In genomic region chr22:22857607-22858558, GRCh38 we compare ENCODE assay signal across 19 cellular contexts. TPM values are rescaled to one million over a fixed set of nuclear protein-coding genes. Genes with fewer than 3 reads are reported as not detected.
A peak's percentile ranks its signal among the peaks of the same experiment; 100 is the strongest.
DNase-seq lines count a peak whose midpoint lies in the region; ATAC-seq, FAIRE-seq and TF ChIP-seq lines count a peak whose summit lies in the region.
"Had no signal": no experiment of that assay in that cellular context is flagged by ENCODE, and none has a peak within 500 bp of the region (broad histone marks: within the 10 kb centered on the region; RNA-seq: fewer than 3 reads in every experiment).

No MANE protein-coding gene starts in this region.

- FAIRE-seq in GM12892 (lab: Jason Lieb, UNC): peak; percentile 87

- TF ChIP-seq CTCF in OCI-LY1 (IDR thresholded peaks at IDR 0.05; ENCODE audit: low read length) (no peak), progenitor cell of endocrine pancreas (IDR thresholded peaks at IDR 0.05; ENCODE audit: unreplicated experiment) (no peak)

- H3K36me3 Mint-ChIP-seq in memory B cell (no peaks in the 10 kb centered on the region), progenitor cell of endocrine pancreas (ENCODE audit: insufficient read depth) (no peaks in the 10 kb centered on the region)

- H3K27me3 Mint-ChIP-seq in memory B cell (peaks cover 8% of the 10 kb centered on the region), progenitor cell of endocrine pancreas (peaks cover 47% of the 10 kb centered on the region)

- H3F3A ChIP-seq in OCI-LY1 (ENCODE audit: insufficient read depth, low read length): peaks cover 9% of the 10 kb centered on the region

- TF ChIP-seq POLR2A in GM12892 (IDR thresholded peaks at IDR 0.05; ENCODE audit: low read depth, low read length): no peak

- H3K9me3 Mint-ChIP-seq in memory B cell (no peaks in the 10 kb centered on the region), progenitor cell of endocrine pancreas (ENCODE audit: low read depth) (no peaks in the 10 kb centered on the region)
- H3K9me3 Mint-ChIP-seq: CD8-positive, alpha-beta memory T cell had no signal

- in situ Hi-C loops in ACHN (cut with HindIII; ENCODE audit: low pct_ligation_motif_present, low pct_unique_long_range_greater_than_20kb, low sequenced_read_pairs): no loop called here

- no peak overlapping the region for H3K4me3 Mint-ChIP-seq in memory B cell
- H3K4me3 Mint-ChIP-seq in progenitor cell of endocrine pancreas (ENCODE audit: low read depth): no peak overlapping the region
- H3K4me3 Mint-ChIP-seq: CD8-positive, alpha-beta memory T cell had no signal

- H2AFZ ChIP-seq in OCI-LY1 (ENCODE audit: low read length): no peak overlapping the region
- H2AFZ ChIP-seq: GM23248 had no signal

- H3K27ac ChIP-seq in BLaER1: peak overlapping the region; percentile 87
- peak overlapping the region; percentile 100 for H3K27ac ChIP-seq in OCI-LY1 (ENCODE audit: low read depth, low read length, poor library complexity, severe bottlenecking)
- H3K27ac ChIP-seq: GM23248, RWPE1, SJCRH30 had no signal

- H3K4me1 ChIP-seq in BLaER1 (peaks cover 86% of the 10 kb centered on the region), OCI-LY1 (ENCODE audit: insufficient read depth, low read length, severe bottlenecking) (peaks cover 62% of the 10 kb centered on the region)

- H3K9ac ChIP-seq in BLaER1 (peak overlapping the region; percentile 77), OCI-LY1 (ENCODE audit: low read length) (peak overlapping the region; percentile 96)
- H3K9ac ChIP-seq: GM23248 had no signal

- H3K79me2 ChIP-seq in OCI-LY1 (ENCODE audit: insufficient read depth, low read length): peaks cover 60% of the 10 kb centered on the region

- no peak overlapping the region for H3K27ac Mint-ChIP-seq in memory B cell
- H3K27ac Mint-ChIP-seq in progenitor cell of endocrine pancreas: no peak overlapping the region

- no peaks in the 10 kb centered on the region for H3K36me3 ChIP-seq in BLaER1
- peaks cover 89% of the 10 kb centered on the region for H3K36me3 ChIP-seq in OCI-LY1 (ENCODE audit: insufficient read depth, low read length)
- H3K36me3 ChIP-seq: SJCRH30 had no signal

- H3K4me2 ChIP-seq in BLaER1 (peak overlapping the region; percentile 91), OCI-LY1 (ENCODE audit: low read length) (peak overlapping the region; percentile 85)

- ATAC-seq in memory B cell (ENCODE audit: low read depth) (peak; percentile 82), GM21528 (IDR thresholded peaks at IDR 0.05; ENCODE audit: low FRiP score, unreplicated experiment) (no peak)
- ATAC-seq: HCT116 had no signal

- H4K20me1 ChIP-seq in BLaER1 (no peaks in the 10 kb centered on the region), OCI-LY1 (ENCODE audit: insufficient read depth, low read length) (no peaks in the 10 kb centered on the region)

- H3K9me3 ChIP-seq in BLaER1: no peaks in the 10 kb centered on the region
- no peaks in the 10 kb centered on the region for H3K9me3 ChIP-seq in OCI-LY1 (ENCODE audit: low read length)
- H3K9me3 ChIP-seq: SJCRH30 had no signal

- H3K4me1 Mint-ChIP-seq in memory B cell: peaks cover 18% of the 10 kb centered on the region
- no peaks in the 10 kb centered on the region for H3K4me1 Mint-ChIP-seq in progenitor cell of endocrine pancreas (ENCODE audit: low read depth)

- H3K27me3 ChIP-seq in BLaER1 (no peaks in the 10 kb centered on the region), OCI-LY1 (ENCODE audit: insufficient read depth, low read length) (no peaks in the 10 kb centered on the region)
- H3K27me3 ChIP-seq: SJCRH30 had no signal

- H3K4me3 ChIP-seq in BLaER1 (0 out of 2 replicates have a peak overlapping the region, but pooled peaks have one; percentile 29), OCI-LY1 (ENCODE audit: low read depth, low read length, poor library complexity, severe bottlenecking) (peak overlapping the region; percentile 95)
- H3K4me3 ChIP-seq: GM23248, SJCRH30 had no signal

- no peaks in the 10 kb centered on the region for H3K9me2 ChIP-seq in OCI-LY1 (ENCODE audit: low read depth, low read length)

- DNase-seq in GM12892 (ENCODE audit: insufficient read length) (no peak), memory B cell (ENCODE audit: low spot score in 2 of 2) (no peak), occipital lobe (lab: John Stamatoyannopoulos, UW) (no peak), ACHN (no peak), progenitor cell of endocrine pancreas (ENCODE audit: low spot score, unreplicated experiment) (no peak)
- DNase-seq: CD8-positive, alpha-beta memory T cell; EL; GM23248; NCI-H1105; NCI-H187; NCI-H2171 had no signal

RNA-seq across cellular contexts. Expression of gene IGLL5, which starts 29.7 kb away (rescaled TPM):
- 20.3 TPM for polyA plus RNA-seq in GM12892 (2012; ENCODE audit: missing spikeins)
- total RNA-seq in occipital lobe (not detected), progenitor cell of endocrine pancreas (not detected in 2 replicates)
- total RNA-seq: CD8-positive, alpha-beta memory T cell; GM23248; HT1080; NCI-H460 had no signal
- polyA plus RNA-seq: CD8-positive, alpha-beta memory T cell; GM23248 had no signal
